Comparison of ENCODE assay signal across 9 cellular contexts in the genomic region with DNA sequence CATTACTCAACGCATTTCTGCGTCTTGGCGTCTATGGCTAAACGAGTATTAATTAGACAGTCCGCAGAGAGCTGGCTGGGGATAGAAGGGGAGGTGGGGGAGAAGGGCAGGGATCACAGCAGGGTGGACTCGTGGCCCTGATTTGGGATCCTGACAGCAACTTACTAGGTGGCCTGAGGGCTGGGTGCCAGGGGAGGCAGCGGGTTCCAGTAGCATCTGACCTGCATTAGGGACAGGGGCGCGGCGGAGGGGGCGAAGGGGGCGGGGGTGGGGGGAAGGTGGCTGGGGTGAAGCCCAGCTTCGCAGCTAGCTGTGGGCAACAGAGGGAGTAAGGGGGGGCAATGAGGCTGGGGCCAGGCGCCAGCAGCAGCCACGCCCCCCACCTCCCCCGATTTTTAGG. TPM values are rescaled to one million over a fixed set of nuclear protein-coding genes. Genes with fewer than 3 reads are reported as not detected.
A peak's percentile ranks its signal among the peaks of the same experiment; 100 is the strongest.
DNase-seq lines count a peak whose midpoint lies in the region; ATAC-seq and TF ChIP-seq lines count a peak whose summit lies in the region.
"Had no signal": no experiment of that assay in that cellular context is flagged by ENCODE, and none has a peak within 500 bp of the region (broad histone marks: within the 10 kb centered on the region; RNA-seq: fewer than 3 reads in every experiment).

No MANE protein-coding gene starts in this region.

- H3K27me3 ChIP-seq in MM.1S (replicated peaks; ENCODE audit: insufficient read depth, low read length) = peaks cover 20% of the 10 kb centered on the region

- no peak overlapping the region for H3K27ac ChIP-seq in MM.1S (ENCODE audit: low read length)

- H3K36me3 ChIP-seq in MM.1S (replicated peaks; ENCODE audit: insufficient read depth, low read length) = no peaks in the 10 kb centered on the region

- no peaks in the 10 kb centered on the region for H3K9me2 ChIP-seq in MM.1S (replicated peaks; ENCODE audit: insufficient read depth, low read length)

- no peaks in the 10 kb centered on the region for H3K4me1 ChIP-seq in MM.1S (ENCODE audit: low read length)

- no peak overlapping the region for H2AFZ ChIP-seq in MM.1S (ENCODE audit: low read length)

- peaks cover 10% of the 10 kb centered on the region for H3K4me1 Mint-ChIP-seq in stimulated activated naive CD8-positive, alpha-beta T cell treated with anti-CD3 and anti-CD28 coated beads, Interleukin-15, amount 100 ng/mL, for 72 hours
- H3K4me1 Mint-ChIP-seq in endothelial cell (ENCODE audit: unreplicated experiment) (peaks cover 27% of the 10 kb centered on the region), naive B cell (peaks cover 11 to 25% (median 14%) of the 10 kb centered on the region in 3 donors)

- H3K27ac Mint-ChIP-seq in stimulated activated naive CD8-positive, alpha-beta T cell treated with anti-CD3 and anti-CD28 coated beads, Interleukin-15, amount 100 ng/mL, for 72 hours = peak overlapping the region in 1 of 2 donors; percentile 42
- H3K27ac Mint-ChIP-seq in endothelial cell (ENCODE audit: unreplicated experiment) (peak overlapping the region; percentile 49), naive B cell (peak overlapping the region in 2 of 6 donors; percentile 34 to 51)

- no peak overlapping the region for H3K4me3 ChIP-seq in MM.1S (ENCODE audit: low read length)

- H4K20me1 ChIP-seq in MM.1S (ENCODE audit: insufficient read depth, low read length) = no peaks in the 10 kb centered on the region

- DNase-seq in stimulated activated naive CD8-positive, alpha-beta T cell treated with anti-CD3 and anti-CD28 coated beads, Interleukin-15, amount 100 ng/mL, for 72 hours = no peak
- no peak for DNase-seq in stimulated activated naive CD8-positive, alpha-beta T cell treated with anti-CD3 and anti-CD28 coated beads, Interleukin-15, Interleukin-2, amounts not matched to agents 100 U/mL and 50 U/mL, for 24 hours
- DNase-seq in endothelial cell (ENCODE audit: low spot score) (no peak), naive B cell (no peak), DMS153 treated with DMSO at 0.1 percent for 48 hours (lab: John Stamatoyannopoulos, UW; ENCODE audit: unreplicated experiment) (no peak), MM.1S (no peak)
- DNase-seq: SIG-M5 had no signal

- H3K9me3 Mint-ChIP-seq in stimulated activated naive CD8-positive, alpha-beta T cell treated with anti-CD3 and anti-CD28 coated beads, Interleukin-15, amount 100 ng/mL, for 72 hours = no peaks in the 10 kb centered on the region
- H3K9me3 Mint-ChIP-seq in endothelial cell (ENCODE audit: unreplicated experiment) = no peaks in the 10 kb centered on the region
- H3K9me3 Mint-ChIP-seq in naive B cell = no peaks in the 10 kb centered on the region

- H3K36me3 Mint-ChIP-seq in endothelial cell (ENCODE audit: low read depth, unreplicated experiment) = peaks cover 6% of the 10 kb centered on the region
- no peaks in the 10 kb centered on the region for H3K36me3 Mint-ChIP-seq in naive B cell

- peaks cover 67% of the 10 kb centered on the region for H3K27me3 Mint-ChIP-seq in stimulated activated naive CD8-positive, alpha-beta T cell treated with anti-CD3 and anti-CD28 coated beads, Interleukin-15, amount 100 ng/mL, for 72 hours
- H3K27me3 Mint-ChIP-seq in endothelial cell (ENCODE audit: unreplicated experiment) (peaks cover 11% of the 10 kb centered on the region), naive B cell (peaks cover 8 to 52% (median 10%) of the 10 kb centered on the region in 3 donors)

- no peak overlapping the region for H3K9ac ChIP-seq in MM.1S (ENCODE audit: low read length)

- no peak for ATAC-seq in stimulated activated naive CD8-positive, alpha-beta T cell treated with anti-CD3 and anti-CD28 coated beads, Interleukin-15, amount 100 ng/mL, for 72 hours
- no peak for ATAC-seq in stimulated activated naive CD8-positive, alpha-beta T cell treated with anti-CD3 and anti-CD28 coated beads, Interleukin-15, Interleukin-2, amounts not matched to agents 100 U/mL and 50 U/mL, for 24 hours
- ATAC-seq in naive B cell (ENCODE audit: low read depth in 2 of 2) (no peak), HG02870 (IDR thresholded peaks at IDR 0.05; ENCODE audit: unreplicated experiment) (no peak), HG03159 (IDR thresholded peaks at IDR 0.05; ENCODE audit: unreplicated experiment) (no peak)

- H3K79me2 ChIP-seq in MM.1S (ENCODE audit: low read length) = no peaks in the 10 kb centered on the region

- H3K4me3 Mint-ChIP-seq in stimulated activated naive CD8-positive, alpha-beta T cell treated with anti-CD3 and anti-CD28 coated beads, Interleukin-15, amount 100 ng/mL, for 72 hours = peak overlapping the region; percentile 35 to 45
- H3K4me3 Mint-ChIP-seq in endothelial cell (ENCODE audit: unreplicated experiment) (peak overlapping the region; percentile 86), naive B cell (peak overlapping the region; percentile 61 to 92 (median 80))

- H3F3A ChIP-seq in MM.1S (ENCODE audit: insufficient read depth, low read length) = no peaks in the 10 kb centered on the region

- H3K9me3 ChIP-seq in MM.1S (replicated peaks; ENCODE audit: insufficient read depth, low read length) = no peaks in the 10 kb centered on the region

- H3K4me2 ChIP-seq in MM.1S (ENCODE audit: low read depth, low read length) = no peak overlapping the region

- TF ChIP-seq CTCF in endothelial cell (IDR thresholded peaks at IDR 0.05; ENCODE audit: unreplicated experiment) = no peak
- TF ChIP-seq CTCF in MM.1S (IDR thresholded peaks at IDR 0.05; ENCODE audit: low read length) = no peak

RNA-seq across cellular contexts. Expression of gene BACE2, which starts 1.0 kb away (rescaled TPM):
- 151 TPM for total RNA-seq in endothelial cell (ENCODE audit: unreplicated experiment)
- 100 to 1,000 TPM in 4 of 6 donors, 10 to 100 TPM in 2; 36.0 to 146 (median 110) TPM for polyA plus RNA-seq in naive B cell (ENCODE audit: low read depth in 6 of 6)
